Comparison of ENCODE assay signal across 8 cellular contexts in genomic region chr5:160312139-160312959, GRCh38. TPM values are rescaled to one million over a fixed set of nuclear protein-coding genes. Genes with fewer than 3 reads are reported as not detected.
A peak's percentile ranks its signal among the peaks of the same experiment; 100 is the strongest.
DNase-seq lines count a peak whose midpoint lies in the region; ATAC-seq and TF ChIP-seq lines count a peak whose summit lies in the region.

A gene with protein sequence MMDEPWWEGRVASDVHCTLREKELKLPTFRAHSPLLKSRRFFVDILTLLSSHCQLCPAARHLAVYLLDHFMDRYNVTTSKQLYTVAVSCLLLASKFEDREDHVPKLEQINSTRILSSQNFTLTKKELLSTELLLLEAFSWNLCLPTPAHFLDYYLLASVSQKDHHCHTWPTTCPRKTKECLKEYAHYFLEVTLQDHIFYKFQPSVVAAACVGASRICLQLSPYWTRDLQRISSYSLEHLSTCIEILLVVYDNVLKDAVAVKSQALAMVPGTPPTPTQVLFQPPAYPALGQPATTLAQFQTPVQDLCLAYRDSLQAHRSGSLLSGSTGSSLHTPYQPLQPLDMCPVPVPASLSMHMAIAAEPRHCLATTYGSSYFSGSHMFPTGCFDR (minus strand): TSS chr5:160312564. CDS start chr5:160311923, 641 bp downstream.

- peaks cover 25% of the 10 kb centered on the region for H3K4me1 ChIP-seq in HUES6 (ENCODE audit: control insufficient read depth, insufficient read depth, low read length)
- peaks cover 0 to 11% (median 2%) of the 10 kb centered on the region in 4 donors for H3K4me1 ChIP-seq in liver (ENCODE audit: control insufficient read depth in 4 of 4, insufficient read depth in 4 of 4, low read length in 3 of 4)
- H3K4me1 ChIP-seq in stomach smooth muscle (ENCODE audit: control insufficient read depth, insufficient read depth, low read length): peaks cover 14% of the 10 kb centered on the region

- POLR2A ChIA-PET in RWPE1 (lab: Yijun Ruan, JAX; ENCODE audit: low non-redundant PET): interaction anchor here (0.6 to 0.9 kb wide), 2 partner anchors 25 to 109 kb away, joined by 3 read pairs; partner anchors contain the start of gene PTTG1

- CTCF ChIA-PET in RWPE1 (lab: Yijun Ruan, JAX): interaction anchor here (0.6 to 1.4 kb wide), 4 partner anchors 21 to 473 kb away, joined by 3 to 6 read pairs (median 5); no protein-coding TSS in a partner anchor

- DNase-seq in AG10803 (ENCODE audit: low read depth) (no peak), RWPE1 (ENCODE audit: low spot score) (peak; percentile 92), dorsolateral prefrontal cortex (peak in 6 of 10 donors; percentile 14 to 79 (median 45)), activated gamma-delta T cell (lab: John Stamatoyannopoulos, UW) (no peak)

- H3K9me3 ChIP-seq in HUES6 (ENCODE audit: control insufficient read depth, insufficient read depth, low read depth, low read length) (no peaks in the 10 kb centered on the region), liver (ENCODE audit: control insufficient read depth in 4 of 4, low read length in 3 of 4) (no peaks in the 10 kb centered on the region), stomach smooth muscle (ENCODE audit: control insufficient read depth in 2 of 2, low read length in 2 of 2) (no peaks in the 10 kb centered on the region)

- WGBS in liver: 2% methylated on average over 84 of the region's 84 CpGs

- no peaks in the 10 kb centered on the region; the same call in 1 of the 2 replicates for H3K27me3 ChIP-seq in HUES6 (ENCODE audit: control insufficient read depth, insufficient read depth, low read length)
- peaks cover 0 to 28% (median 6%) of the 10 kb centered on the region in 45 donors for H3K27me3 ChIP-seq in dorsolateral prefrontal cortex
- peaks cover 0 to 9% (median 2%) of the 10 kb centered on the region in 4 donors for H3K27me3 ChIP-seq in liver (ENCODE audit: control insufficient read depth in 4 of 4, insufficient read depth in 4 of 4, low read length in 3 of 4)
- peaks cover 11 to 20% of the 10 kb centered on the region in 2 donors for H3K27me3 ChIP-seq in stomach smooth muscle (ENCODE audit: control insufficient read depth in 1 of 2, insufficient read depth in 2 of 2, low read length in 2 of 2)

- no peak for TF ChIP-seq CTCF in AG10803 (conservative IDR thresholded peaks at IDR 0.05; ENCODE audit: low read length)
- TF ChIP-seq CTCF in RWPE1 (conservative IDR thresholded peaks at IDR 0.05; ENCODE audit: low read depth): no peak
- TF ChIP-seq CTCF in dorsolateral prefrontal cortex (IDR thresholded peaks at IDR 0.05 in 54 of 56, conservative IDR thresholded peaks at IDR 0.05 in 2 of 56; ENCODE audit: low read depth in 1 of 56, partially characterized antibody in 56 of 56): peak in 1 of 56 donors; percentile 27
- TF ChIP-seq CTCF in liver (IDR thresholded peaks at IDR 0.05; ENCODE audit: low read depth, low read length, missing input control): no peak

- intact Hi-C loops in dorsolateral prefrontal cortex (cut with DNase I): no loop called here

- H3K27ac ChIP-seq in HUES6 (ENCODE audit: low read depth, low read length) (peak within 1 kb of the TSS; percentile 5; the same call in 1 of the 2 replicates), RWPE1 (peak within 1 kb of the TSS; percentile 27; the same call in 1 of the 2 replicates), dorsolateral prefrontal cortex (peak within 1 kb of the TSS in 8 of 59 donors; percentile 9 to 87 (median 32)), liver (ENCODE audit: low read depth in 1 of 2, low read length in 2 of 2) (peak within 1 kb of the TSS in 1 of 2 donors; percentile 63), stomach smooth muscle (ENCODE audit: low read length) (no peak within 1 kb of the TSS)

- H3K4me3 ChIP-seq in AG10803 (ENCODE audit: low read length) (peak within 1 kb of the TSS; percentile 55), HUES6 (ENCODE audit: low read depth, low read length) (peak within 1 kb of the TSS; percentile 72), dorsolateral prefrontal cortex (peak within 1 kb of the TSS; percentile 35 to 78 (median 66)), liver (ENCODE audit: low read depth in 1 of 3, low read length in 3 of 3) (peak within 1 kb of the TSS; percentile 23 to 48 (median 30)), stomach smooth muscle (ENCODE audit: low read length in 2 of 2) (peak within 1 kb of the TSS; percentile 54 to 75)

- ATAC-seq in GM18511 (IDR thresholded peaks at IDR 0.05; ENCODE audit: unreplicated experiment): peak; percentile 70

- H3K36me3 ChIP-seq in HUES6 (ENCODE audit: control insufficient read depth, insufficient read depth, low read length) (peaks cover 13% of the 10 kb centered on the region), liver (ENCODE audit: control insufficient read depth in 4 of 4, insufficient read depth in 3 of 4, low read depth in 1 of 4, low read length in 3 of 4) (no peaks in the 10 kb centered on the region), stomach smooth muscle (ENCODE audit: control insufficient read depth in 2 of 2, insufficient read depth in 2 of 2, low read length in 2 of 2) (no peaks in the 10 kb centered on the region)

- no peak for TF ChIP-seq RAD21 in liver (IDR thresholded peaks at IDR 0.05)

- peak within 1 kb of the TSS; percentile 76 for H3K9ac ChIP-seq in HUES6 (ENCODE audit: low read length)
- no peak within 1 kb of the TSS for H3K9ac ChIP-seq in liver (ENCODE audit: low read depth in 1 of 2, low read length in 2 of 2)
- no peak within 1 kb of the TSS for H3K9ac ChIP-seq in stomach smooth muscle (ENCODE audit: low read length in 2 of 2)

TF ChIP-seq in liver, 16 proteins besides CTCF, POLR2A, EP300 and RAD21:
- no peak for TF ChIP-seq JUND (IDR thresholded peaks at IDR 0.05)
- TF ChIP-seq TAF1 (conservative IDR thresholded peaks at IDR 0.05): no peak
- no peak for TF ChIP-seq FOXA2 (IDR thresholded peaks at IDR 0.05)
- TF ChIP-seq, protein P1, sequence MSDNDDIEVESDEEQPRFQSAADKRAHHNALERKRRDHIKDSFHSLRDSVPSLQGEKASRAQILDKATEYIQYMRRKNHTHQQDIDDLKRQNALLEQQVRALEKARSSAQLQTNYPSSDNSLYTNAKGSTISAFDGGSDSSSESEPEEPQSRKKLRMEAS (IDR thresholded peaks at IDR 0.05): no peak
- no peak for TF ChIP-seq FOXA1 (IDR thresholded peaks at IDR 0.05)
- TF ChIP-seq HNF4A (conservative IDR thresholded peaks at IDR 0.05): no peak
- no peak for TF ChIP-seq REST (IDR thresholded peaks at IDR 0.05)
- TF ChIP-seq ATF3 (IDR thresholded peaks at IDR 0.05): no peak
- TF ChIP-seq GABPA (IDR thresholded peaks at IDR 0.05 in 1 of 2, conservative IDR thresholded peaks at IDR 0.05 in 1 of 2): no peak

RNA-seq across cellular contexts. Expression of the gene that starts here (rescaled TPM):
- total RNA-seq in dorsolateral prefrontal cortex: 1 to 10 TPM in 119 of 120 experiments, under 1 TPM in 1; 0.98 to 9.5 (median 2.9) TPM
- under 1 TPM; 0.84 TPM for total RNA-seq in liver
- polyA plus RNA-seq in liver: under 1 TPM; 0.07 to 0.42 TPM

Comparison
In these comparisons a context has a peak if more than half of its experiments do, and no peak if none do; other contexts are left out.
1. DNase-seq: peak in RWPE1 (single experiment) and dorsolateral prefrontal cortex (6 of 10); none in AG10803 (single experiment) and activated gamma-delta T cell (single experiment).
2. Peak in every context shown above with its lines, with median percentiles within 50 percentile points of each other: H3K4me3 ChIP-seq.